ENCODE assay signal across 8 cellular contexts in genomic region chr6:16238057-16238657, GRCh38. TPM values are rescaled to one million over a fixed set of nuclear protein-coding genes. Genes with fewer than 3 reads are reported as not detected.
A peak's percentile ranks its signal among the peaks of the same experiment; 100 is the strongest.
DNase-seq lines count a peak whose midpoint lies in the region; ATAC-seq and FAIRE-seq lines count a peak whose summit lies in the region.

Gene GMPR (plus strand): TSS chr6:16238587. CDS start chr6:16238694, 107 bp downstream.

- H3K9me3 Mint-ChIP-seq in activated T-cell treated with anti-CD3 and anti-CD28 coated beads, Interleukin-2, amount 50 U/mL, for 24 hours, result no peaks in the 10 kb centered on the region

- no peaks in the 10 kb centered on the region for H3K27me3 ChIP-seq in muscle layer of duodenum (ENCODE audit: low read depth, low read length)

- no peaks in the 10 kb centered on the region for H3K36me3 Mint-ChIP-seq in activated T-cell treated with anti-CD3 and anti-CD28 coated beads, Interleukin-2, amount 50 U/mL, for 24 hours (ENCODE audit: low read depth)

- no peaks in the 10 kb centered on the region for H3K36me3 ChIP-seq in muscle layer of duodenum (ENCODE audit: control insufficient read depth in 1 of 2, insufficient read depth in 2 of 2, low read length in 2 of 2)

- peaks cover 28% of the 10 kb centered on the region for H3K4me1 Mint-ChIP-seq in activated T-cell treated with anti-CD3 and anti-CD28 coated beads, Interleukin-2, amount 50 U/mL, for 24 hours (ENCODE audit: low read depth)

- peaks cover 55% of the 10 kb centered on the region for H3K27me3 Mint-ChIP-seq in activated T-cell treated with anti-CD3 and anti-CD28 coated beads, Interleukin-2, amount 50 U/mL, for 24 hours

- ATAC-seq in HG02870 (IDR thresholded peaks at IDR 0.05; ENCODE audit: unreplicated experiment), result peak; percentile 50
- peak; percentile 62 for ATAC-seq in esophagus mucosa

- H3K27ac ChIP-seq in muscle layer of duodenum (ENCODE audit: low read length), result peak within 1 kb of the TSS; percentile 77

- peaks cover 12 to 21% of the 10 kb centered on the region in 2 donors for H3K4me1 ChIP-seq in muscle layer of duodenum (ENCODE audit: control insufficient read depth in 1 of 2, insufficient read depth in 2 of 2, low read length in 2 of 2)

- peak within 1 kb of the TSS; percentile 80 for H3K4me3 Mint-ChIP-seq in activated T-cell treated with anti-CD3 and anti-CD28 coated beads, Interleukin-2, amount 50 U/mL, for 24 hours

- peak within 1 kb of the TSS; percentile 84 to 89 for H3K4me3 ChIP-seq in muscle layer of duodenum (ENCODE audit: low read depth in 1 of 2, low read length in 2 of 2)

- DNase-seq in GM18507 (ENCODE audit: extremely low spot score, insufficient read length, low read depth) (peak; percentile 54), NCI-H82 treated with DMSO at 0.1 percent for 48 hours (lab: John Stamatoyannopoulos, UW; ENCODE audit: unreplicated experiment) (peak; percentile 27), NCI-H187 treated with DMSO at 0.1 percent for 48 hours (lab: John Stamatoyannopoulos, UW) (no peak)
- DNase-seq in activated T-cell treated with anti-CD3 and anti-CD28 coated beads, Interleukin-2, amount 50 U/mL, for 24 hours, result peak; percentile 83
- peak; percentile 52 to 80 for DNase-seq in stimulated activated CD8-positive, alpha-beta memory T cell treated with anti-CD3 and anti-CD28 coated beads, Interleukin-7, amount 100 ng/mL, for 4 hours (ENCODE audit: low read depth in 2 of 2)

- H3K27ac Mint-ChIP-seq in activated T-cell treated with anti-CD3 and anti-CD28 coated beads, Interleukin-2, amount 50 U/mL, for 24 hours, result peak within 1 kb of the TSS; percentile 61

- no peaks in the 10 kb centered on the region for H3K9me3 ChIP-seq in muscle layer of duodenum (ENCODE audit: control insufficient read depth in 1 of 2, low read length in 2 of 2)

- peak; percentile 71 for FAIRE-seq in GM18507 (lab: Jason Lieb, UNC)

RNA-seq across cellular contexts. Expression of gene GMPR, which starts in this region (rescaled TPM):
- total RNA-seq in esophagus mucosa, result 0.80 TPM

Comparison
In these comparisons a context has a peak if more than half of its experiments do, and no peak if none do; other contexts are left out.
1. Peak in ATAC-seq in esophagus mucosa; RNA of the gene not detected or under 1 TPM.